ENCODE assay signal across 12 cellular contexts in genomic region chr22:46776486-46776826, GRCh38. TPM values are rescaled to one million over a fixed set of nuclear protein-coding genes. Genes with fewer than 3 reads are reported as not detected.
A peak's percentile ranks its signal among the peaks of the same experiment; 100 is the strongest.
DNase-seq lines count a peak whose midpoint lies in the region; ATAC-seq and TF ChIP-seq lines count a peak whose summit lies in the region.
"Had no signal": no experiment of that assay in that cellular context is flagged by ENCODE, and none has a peak within 500 bp of the region (broad histone marks: within the 10 kb centered on the region; RNA-seq: fewer than 3 reads in every experiment).

No MANE protein-coding gene starts in this region.

- H3K27me3 ChIP-seq in lower lobe of right lung (ENCODE audit: low read depth) = no peaks in the 10 kb centered on the region
- H3K27me3 ChIP-seq: right atrium auricular region, suprapubic skin had no signal

- H3K4me3 ChIP-seq in GM12875 (ENCODE audit: low read depth, low read length) = peak overlapping the region; percentile 34
- no peak overlapping the region for H3K4me3 ChIP-seq in lower lobe of right lung
- H3K4me3 ChIP-seq: right atrium auricular region, suprapubic skin had no signal

- no peaks in the 10 kb centered on the region for H3K36me3 ChIP-seq in lower lobe of right lung
- H3K36me3 ChIP-seq: right atrium auricular region, suprapubic skin had no signal

- TF ChIP-seq CTCF in C4-2B (conservative IDR thresholded peaks at IDR 0.05) (no peak), GM12875 (IDR thresholded peaks at IDR 0.05; ENCODE audit: borderline replicate concordance, insufficient read depth, low read depth, low read length) (no peak), lower lobe of right lung (IDR thresholded peaks at IDR 0.05) (no peak)

- peak overlapping the region; percentile 46 for H3K4me3 Mint-ChIP-seq in activated T-helper 2 cell treated with anti-CD3 and anti-CD28 coated beads, Interferon-gamma antibody, Interleukin-2, Interleukin-4, amounts not matched to agents 10 μg/mL and 5 μg/mL and 100 μg/mL, durations not matched to agents 14 hours and 24 hours and 36 hours (ENCODE audit: low read depth)

- H3K4me1 Mint-ChIP-seq in activated T-helper 2 cell treated with anti-CD3 and anti-CD28 coated beads, Interferon-gamma antibody, Interleukin-2, Interleukin-4, amounts not matched to agents 10 μg/mL and 5 μg/mL and 100 μg/mL, durations not matched to agents 14 hours and 24 hours and 36 hours (ENCODE audit: low read depth) = peaks cover 47% of the 10 kb centered on the region

- no peak for ATAC-seq in lower lobe of right lung

- no peaks in the 10 kb centered on the region for H3K27me3 Mint-ChIP-seq in activated T-helper 2 cell treated with anti-CD3 and anti-CD28 coated beads, Interferon-gamma antibody, Interleukin-2, Interleukin-4, amounts not matched to agents 10 μg/mL and 5 μg/mL and 100 μg/mL, durations not matched to agents 14 hours and 24 hours and 36 hours (ENCODE audit: low read depth)

- H3K9me3 Mint-ChIP-seq in activated T-helper 2 cell treated with anti-CD3 and anti-CD28 coated beads, Interferon-gamma antibody, Interleukin-2, Interleukin-4, amounts not matched to agents 10 μg/mL and 5 μg/mL and 100 μg/mL, durations not matched to agents 14 hours and 24 hours and 36 hours = no peaks in the 10 kb centered on the region

- in situ Hi-C loops in ACHN (cut with HindIII; ENCODE audit: low pct_ligation_motif_present, low pct_unique_long_range_greater_than_20kb, low sequenced_read_pairs) = no loop called here

- H3K27ac ChIP-seq in C4-2B (peak overlapping the region; percentile 33), lower lobe of right lung (peak overlapping the region; percentile 81)

- peak overlapping the region; percentile 86 for H3K27ac Mint-ChIP-seq in activated T-helper 2 cell treated with anti-CD3 and anti-CD28 coated beads, Interferon-gamma antibody, Interleukin-2, Interleukin-4, amounts not matched to agents 10 μg/mL and 5 μg/mL and 100 μg/mL, durations not matched to agents 14 hours and 24 hours and 36 hours

- H3K9me3 ChIP-seq in lower lobe of right lung = no peaks in the 10 kb centered on the region
- H3K9me3 ChIP-seq: right atrium auricular region, suprapubic skin had no signal

- H3K36me3 Mint-ChIP-seq in activated T-helper 2 cell treated with anti-CD3 and anti-CD28 coated beads, Interferon-gamma antibody, Interleukin-2, Interleukin-4, amounts not matched to agents 10 μg/mL and 5 μg/mL and 100 μg/mL, durations not matched to agents 14 hours and 24 hours and 36 hours (ENCODE audit: low read depth) = peaks cover 14% of the 10 kb centered on the region

- H3K4me1 ChIP-seq in lower lobe of right lung = peaks cover 55% of the 10 kb centered on the region

- DNase-seq in activated T-helper 2 cell treated with anti-CD3 and anti-CD28 coated beads, Interferon-gamma antibody, Interleukin-2, Interleukin-4, amounts not matched to agents 10 μg/mL and 5 μg/mL and 100 μg/mL, durations not matched to agents 14 hours and 24 hours and 36 hours (ENCODE audit: low spot score) = no peak
- DNase-seq in lower lobe of right lung = no peak
- DNase-seq in ACHN = no peak
- DNase-seq in activated CD8-positive, alpha-beta memory T cell treated with anti-CD3 and anti-CD28 coated beads for 24 hours = no peak
- no peak for DNase-seq in HUDEP-2 (lab: John Stamatoyannopoulos, UW; ENCODE audit: unreplicated experiment in 76 of 76)
- no peak for DNase-seq in T-helper 9 cell
- DNase-seq: H7, NCI-H446 treated with DMSO at 0.1 percent for 48 hours had no signal

- intact Hi-C loops in activated T-helper 2 cell treated with anti-CD3 and anti-CD28 coated beads, Interferon-gamma antibody, Interleukin-2, Interleukin-4, amounts not matched to agents 10 μg/mL and 5 μg/mL and 100 μg/mL, durations not matched to agents 14 hours and 24 hours and 36 hours (cut with micrococcal nuclease) = no loop called here
- intact Hi-C loops in lower lobe of right lung (cut with DNase I) = no loop called here

RNA-seq across cellular contexts. Expression of gene TBC1D22A, which starts 14.0 kb away (rescaled TPM):
- 34.8 and 38.3 TPM in 2 replicates for total RNA-seq in activated T-helper 2 cell treated with anti-CD3 and anti-CD28 coated beads, Interferon-gamma antibody, Interleukin-2, Interleukin-4, amounts not matched to agents 10 μg/mL and 5 μg/mL and 100 μg/mL, durations not matched to agents 14 hours and 24 hours and 36 hours
- total RNA-seq in lower lobe of right lung = 34.1 TPM

RNA-seq across cellular contexts. Expression of gene CERK, which starts 38.4 kb away (rescaled TPM):
- 57.1 and 62.8 TPM in 2 replicates for total RNA-seq in activated T-helper 2 cell treated with anti-CD3 and anti-CD28 coated beads, Interferon-gamma antibody, Interleukin-2, Interleukin-4, amounts not matched to agents 10 μg/mL and 5 μg/mL and 100 μg/mL, durations not matched to agents 14 hours and 24 hours and 36 hours
- 26.1 TPM for total RNA-seq in lower lobe of right lung
